Comparison of ENCODE assay signal across 17 cellular contexts in the genomic region with DNA sequence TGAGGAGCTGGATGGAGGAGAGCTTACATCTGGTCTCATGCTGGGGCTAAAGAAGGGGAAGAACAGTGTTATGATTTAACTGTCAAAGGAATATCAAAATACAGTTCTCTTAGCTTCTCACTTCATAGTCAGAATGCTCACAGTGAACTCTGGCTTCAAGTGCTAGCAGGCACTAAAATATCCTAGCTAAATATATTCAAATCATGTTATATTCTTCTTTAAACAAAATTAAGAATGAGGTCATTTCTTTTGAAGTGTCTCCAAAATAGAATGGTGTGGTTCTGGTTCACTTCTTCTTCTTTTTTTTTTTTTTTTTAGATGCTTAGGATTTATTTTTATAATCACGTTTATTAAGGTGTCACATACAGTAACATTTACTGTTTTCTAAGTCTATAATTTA.
A peak's percentile ranks its signal among the peaks of the same experiment; 100 is the strongest.
DNase-seq lines count a peak whose midpoint lies in the region; ATAC-seq and TF ChIP-seq lines count a peak whose summit lies in the region.
"Had no signal": no experiment of that assay in that cellular context is flagged by ENCODE, and none has a peak within 500 bp of the region (broad histone marks: within the 10 kb centered on the region; RNA-seq: fewer than 3 reads in every experiment).

No MANE protein-coding gene starts in this region.

- peak overlapping the region; percentile 98 for H4K5ac ChIP-seq in IMR-90 (ENCODE audit: low read depth, low read length)

- H3K9me3 ChIP-seq in IMR-90 (ENCODE audit: control insufficient read depth, insufficient read depth, low read length): no peaks in the 10 kb centered on the region
- no peaks in the 10 kb centered on the region for H3K9me3 ChIP-seq in mammary epithelial cell (replicated peaks; ENCODE audit: insufficient read depth, low read length)
- no peaks in the 10 kb centered on the region for H3K9me3 ChIP-seq in adrenal gland (replicated peaks in 1 of 3)
- H3K9me3 ChIP-seq: heart right ventricle, transverse colon had no signal

- peaks cover 6% of the 10 kb centered on the region for H3K9me1 ChIP-seq in IMR-90 (ENCODE audit: insufficient read depth, low read length)

- H3K4me3 ChIP-seq in IMR-90 (ENCODE audit: insufficient read depth, low read depth, low read length) (no peak overlapping the region), mammary epithelial cell (replicated peaks in 1 of 3; ENCODE audit: insufficient read depth in 1 of 3, low read depth in 2 of 3, low read length in 3 of 3) (no peak overlapping the region), adrenal gland (no peak overlapping the region)
- H3K4me3 ChIP-seq: heart right ventricle, neural progenitor cell, transverse colon had no signal

- TF ChIP-seq POLR2A in IMR-90 (IDR thresholded peaks at IDR 0.05; ENCODE audit: low read depth, low read length) (no peak), adrenal gland (IDR thresholded peaks at IDR 0.05) (no peak)

- H4K20me1 ChIP-seq in IMR-90 (ENCODE audit: insufficient read depth, low read length) (peaks cover 9% of the 10 kb centered on the region), mammary epithelial cell (ENCODE audit: insufficient read depth, low read length) (no peaks in the 10 kb centered on the region)

- H3K9me3 Mint-ChIP-seq in osteocyte (ENCODE audit: unreplicated experiment): no peaks in the 10 kb centered on the region
- H3K9me3 Mint-ChIP-seq: neural progenitor cell had no signal

- H3K36me3 Mint-ChIP-seq in osteocyte (ENCODE audit: unreplicated experiment): peaks cover 30% of the 10 kb centered on the region
- H3K36me3 Mint-ChIP-seq: neural progenitor cell had no signal

- peaks cover 84% of the 10 kb centered on the region for H3K79me2 ChIP-seq in mammary epithelial cell (ENCODE audit: insufficient read depth, low read length)

- peak overlapping the region; percentile 89 for H2BK5ac ChIP-seq in IMR-90 (ENCODE audit: low read depth, low read length, poor library complexity, severe bottlenecking)

- H3K56ac ChIP-seq in IMR-90 (ENCODE audit: extremely low read depth, insufficient read depth, low read length): no peak overlapping the region

- WGBS in IMR-90 (ENCODE audit: extremely low coverage in 2 of 2, insufficient read length in 1 of 2), 2 experiments: no CpG with 5 or more reads among the region's 1 CpG
- WGBS in mammary epithelial cell (ENCODE audit: low coverage, missing lambda C conversion rate): 68% methylated on average over 1 of the region's 1 CpG
- WGBS in adrenal gland, 4 donors: 59 to 69% (median 62%) methylated on average over 1 of the region's 1 CpG

- peak overlapping the region; percentile 52 to 87; a peak in 3 of 4 replicates for H4K8ac ChIP-seq in IMR-90 (ENCODE audit: low read depth in 2 of 2, low read length in 2 of 2)

- no peak for TF ChIP-seq RAD21 in IMR-90 (IDR thresholded peaks at IDR 0.05; ENCODE audit: low read length)

- H3K9ac ChIP-seq in IMR-90 (ENCODE audit: low read depth, low read length) (peak overlapping the region; percentile 52), mammary epithelial cell (ENCODE audit: insufficient read depth, low read length) (no peak overlapping the region)
- H3K9ac ChIP-seq: neural progenitor cell had no signal

- intact Hi-C loops in IMR-90 (cut with micrococcal nuclease) (loop anchor here (5.0 kb wide), 1 partner anchor 88 kb away; a partner anchor contains a TSS), mammary epithelial cell (cut with micrococcal nuclease) (loop anchor here (5.0 to 10.0 kb wide), 2 partner anchors 193 to 241 kb away; no protein-coding TSS in a partner anchor), adrenal gland (cut with DNase I) (no loop called here)

- H3K4me3 Mint-ChIP-seq in osteocyte (ENCODE audit: unreplicated experiment): no peak overlapping the region
- H3K4me3 Mint-ChIP-seq: neural progenitor cell had no signal

- H2BK20ac ChIP-seq in IMR-90 (ENCODE audit: low read depth, low read length): peak overlapping the region; percentile 92; the same call in 1 of the 2 replicates

- H3K27ac ChIP-seq in IMR-90 (ENCODE audit: insufficient read depth, low read length): peak overlapping the region; percentile 93
- H3K27ac ChIP-seq in mammary epithelial cell (ENCODE audit: insufficient read depth, low read depth, low read length): peak overlapping the region; percentile 92
- no peak overlapping the region for H3K27ac ChIP-seq in adrenal gland
- H3K27ac ChIP-seq: neural progenitor cell, transverse colon had no signal

- no peak for ATAC-seq in IMR-90 (ENCODE audit: low read depth)
- ATAC-seq: left lobe of liver had no signal

- peak overlapping the region; percentile 94 for H3K4ac ChIP-seq in IMR-90 (ENCODE audit: low read depth, low read length)

- peak overlapping the region; percentile 83 for H2BK120ac ChIP-seq in IMR-90 (ENCODE audit: low read depth, low read length)

- peaks cover 58% of the 10 kb centered on the region for H3K4me1 Mint-ChIP-seq in osteocyte (ENCODE audit: unreplicated experiment)
- H3K4me1 Mint-ChIP-seq: neural progenitor cell had no signal

- H3K14ac ChIP-seq in IMR-90 (replicated peaks; ENCODE audit: low read depth, low read length): peak overlapping the region; percentile 85

- H2AFZ ChIP-seq in IMR-90 (replicated peaks; ENCODE audit: low read length, poor library complexity) (no peak overlapping the region), mammary epithelial cell (ENCODE audit: low read depth, low read length) (no peak overlapping the region)
- H2AFZ ChIP-seq: neural progenitor cell had no signal

- CTCF ChIA-PET in IMR-90 (lab: Yijun Ruan, JAX): interaction anchor here (0.6 to 0.7 kb wide), 3 partner anchors 17 to 271 kb away, joined by 3 to 6 read pairs (median 4); no protein-coding TSS in a partner anchor
- CTCF ChIA-PET in mammary epithelial cell (lab: Charles Lee; ENCODE audit: low non-redundant PET): no interaction called here

- in situ Hi-C loops in IMR-90 (cut with MboI; ENCODE audit: low sequenced_read_pairs): no loop called here
- in situ Hi-C loops in mammary epithelial cell (cut with MboI; ENCODE audit: low sequenced_read_pairs in 2 of 2): loop anchor here in 1 of 2 donors (10.0 kb wide), 1 partner anchor 81 kb away; no protein-coding TSS in a partner anchor

- peak overlapping the region; percentile 96; the same call in 2 of the 3 replicates for H2BK15ac ChIP-seq in IMR-90 (ENCODE audit: low read depth, low read length)

- POLR2A ChIA-PET in IMR-90 (lab: Charles Lee; ENCODE audit: unreplicated experiment): interaction anchor here (0.6 kb wide), 1 partner anchor 414 kb away, joined by 3 read pairs; no protein-coding TSS in a partner anchor

- peak overlapping the region; percentile 91 for H3K23ac ChIP-seq in IMR-90 (ENCODE audit: low read depth, low read length)

- H3K79me1 ChIP-seq in IMR-90 (ENCODE audit: low read depth in 1 of 2, low read length in 2 of 2): peaks cover 31 to 60% of the 10 kb centered on the region in 2 experiments

- BruUV-seq in IMR-90 (replicated peaks; lab: Mats Ljungman, UMichigan) (no TSS peak), mammary epithelial cell (replicated peaks; lab: Mats Ljungman, UMichigan) (no TSS peak)

- no peaks in the 10 kb centered on the region for H3K27me3 Mint-ChIP-seq in osteocyte (ENCODE audit: unreplicated experiment)

- H3K4me2 ChIP-seq in IMR-90 (ENCODE audit: low read depth, low read length) (peak overlapping the region; percentile 82), mammary epithelial cell (ENCODE audit: insufficient read depth, low read depth, low read length) (no peak overlapping the region)
- H3K4me2 ChIP-seq: neural progenitor cell had no signal

- H3K36me3 ChIP-seq in IMR-90 (ENCODE audit: control insufficient read depth, insufficient read depth, low read length) (peaks cover 9% of the 10 kb centered on the region), mammary epithelial cell (ENCODE audit: insufficient read depth, low read length) (peaks cover 10% of the 10 kb centered on the region), adrenal gland (replicated peaks in 1 of 2) (no peaks in the 10 kb centered on the region)
- H3K36me3 ChIP-seq: neural progenitor cell had no signal

- DNase-seq in GM10266 (ENCODE audit: extremely low spot score): peak; percentile 15
- DNase-seq in IMR-90: no peak
- no peak for DNase-seq in mammary epithelial cell
- DNase-seq in osteocyte (ENCODE audit: extremely low spot score, unreplicated experiment): no peak
- DNase-seq in NCI-H82 (lab: John Stamatoyannopoulos, UW): no peak
- no peak for DNase-seq in NCI-H748 (lab: John Stamatoyannopoulos, UW; ENCODE audit: unreplicated experiment)
- DNase-seq in NCI-H2107 (lab: John Stamatoyannopoulos, UW): no peak
- no peak for DNase-seq in adrenal gland
- DNase-seq: COR-L47, GF-D8, heart right ventricle, NCI-H1092 treated with DMSO at 0.1 percent for 48 hours, RPMI8226, T-helper 9 cell, transverse colon had no signal

- peak overlapping the region; percentile 84 for H4K91ac ChIP-seq in IMR-90 (ENCODE audit: insufficient read depth, low read depth, low read length)

- peak overlapping the region; percentile 78 for H3K27ac Mint-ChIP-seq in osteocyte (ENCODE audit: unreplicated experiment)
- H3K27ac Mint-ChIP-seq: neural progenitor cell had no signal

- H3K27me3 ChIP-seq in IMR-90 (ENCODE audit: control insufficient read depth, insufficient read depth, low read length) (no peaks in the 10 kb centered on the region), mammary epithelial cell (ENCODE audit: insufficient read depth, low read length) (no peaks in the 10 kb centered on the region), adrenal gland (no peaks in the 10 kb centered on the region)
- H3K27me3 ChIP-seq: heart right ventricle, neural progenitor cell, transverse colon had no signal

- peak overlapping the region; percentile 95 for H2AK5ac ChIP-seq in IMR-90 (ENCODE audit: low read depth, low read length)

- H3K4me1 ChIP-seq in IMR-90 (ENCODE audit: control insufficient read depth, insufficient read depth, low read length) (peaks cover 26% of the 10 kb centered on the region), mammary epithelial cell (ENCODE audit: insufficient read depth, low read length) (peaks cover 93% of the 10 kb centered on the region), adrenal gland (replicated peaks in 1 of 2) (peaks cover 5 to 31% of the 10 kb centered on the region in 2 donors)

- dilution Hi-C loops in IMR-90 (cut with HindIII; ENCODE audit: low sequenced_read_pairs, unreplicated experiment) (no loop called here), mammary epithelial cell (cut with HindIII; ENCODE audit: low sequenced_read_pairs) (no loop called here)

- TF ChIP-seq CTCF in GM10266 (IDR thresholded peaks at IDR 0.05; ENCODE audit: control insufficient read depth, insufficient read depth, low read depth, missing control alignments) (no peak), IMR-90 (conservative IDR thresholded peaks at IDR 0.05; ENCODE audit: low read depth, low read length) (no peak), mammary epithelial cell (conservative IDR thresholded peaks at IDR 0.05 in 1 of 2, IDR thresholded peaks at IDR 0.05 in 1 of 2; ENCODE audit: extremely low read depth in 1 of 2, insufficient read depth in 1 of 2, low read depth in 1 of 2, low read length in 2 of 2) (no peak), osteocyte (IDR thresholded peaks at IDR 0.05) (no peak), adrenal gland (IDR thresholded peaks at IDR 0.05) (no peak)

- no peak overlapping the region for H2AK9ac ChIP-seq in IMR-90 (replicated peaks; ENCODE audit: low read depth, low read length, poor library complexity)

- peak overlapping the region; percentile 99 for H3K18ac ChIP-seq in IMR-90 (ENCODE audit: low read depth, low read length)

TF ChIP-seq in IMR-90, 13 proteins besides CTCF, POLR2A, EP300 and RAD21 (continues in another document):
- no peak for TF ChIP-seq CHD1 (IDR thresholded peaks at IDR 0.05; ENCODE audit: low read depth, low read length)

Comparison
In these comparisons a context has a peak if more than half of its experiments do, and no peak if none do; other contexts are left out.
1. H3K27ac ChIP-seq: peak in IMR-90 (single experiment) and mammary epithelial cell (single experiment); none in adrenal gland (0 of 5).
2. intact Hi-C loops: an anchor here in IMR-90 (5.0 kb wide) and mammary epithelial cell (5.0 to 10.0 kb wide); none called in adrenal gland.